Comparison of ENCODE assay signal across 16 cellular contexts in genomic region chr11:959608-960007, GRCh38.
"Had no signal": no experiment of that assay in that cellular context is flagged by ENCODE, and none has a peak within 500 bp of the region (broad histone marks: within the 10 kb centered on the region; RNA-seq: fewer than 3 reads in every experiment).

No MANE protein-coding gene starts in this region.

- H3K27me3 ChIP-seq: colonic mucosa had no signal

- H3K27ac ChIP-seq: colonic mucosa, prostate gland, skin epidermis had no signal

- H3K27me3 Mint-ChIP-seq: brain; stimulated activated naive CD8-positive, alpha-beta T cell treated with anti-CD3 and anti-CD28 coated beads, Interleukin-15, Interleukin-2, amounts not matched to agents 100 ng/mL and 50 ng/mL, for 24 hours had no signal

- H3K36me3 ChIP-seq: colonic mucosa had no signal

- DNase-seq: activated CD4-positive, alpha-beta T cell treated with anti-CD3 and anti-CD28 coated beads for 1 hour; activated naive CD4-positive, alpha-beta T cell treated with Interleukin-2 at 50 U/mL for 16 hours; central memory CD4-positive, alpha-beta T cell; colonic mucosa; immature natural killer cell; right cardiac atrium; stimulated activated CD4-positive, alpha-beta T cell treated with anti-CD3 and anti-CD28 coated beads, Interleukin-2, amount 100 ng/mL, for 48 hours; trophoblast cell had no signal

- H3K4me3 ChIP-seq: colonic mucosa, lung, prostate gland, skin epidermis had no signal

- FAIRE-seq: endometrium, frontal cortex had no signal

- H3K9me3 ChIP-seq: colonic mucosa, prostate gland had no signal

- H3K4me3 Mint-ChIP-seq: brain; immature natural killer cell; stimulated activated naive CD8-positive, alpha-beta T cell treated with anti-CD3 and anti-CD28 coated beads, Interleukin-15, Interleukin-2, amounts not matched to agents 100 ng/mL and 50 ng/mL, for 24 hours; T-helper 1 cell treated with Interleukin-12 subunit alpha and Interleukin-12 subunit beta and Interleukin-4 antibody, amounts not matched to agents 30 μg/mL and 1 μg/mL, for 36 hours had no signal

- H3K27ac Mint-ChIP-seq: immature natural killer cell; stimulated activated naive CD8-positive, alpha-beta T cell treated with anti-CD3 and anti-CD28 coated beads, Interleukin-15, Interleukin-2, amounts not matched to agents 100 ng/mL and 50 ng/mL, for 24 hours; T-helper 1 cell treated with Interleukin-12 subunit alpha and Interleukin-12 subunit beta and Interleukin-4 antibody, amounts not matched to agents 30 μg/mL and 1 μg/mL, for 36 hours had no signal

- H3K9me3 Mint-ChIP-seq: immature natural killer cell; stimulated activated naive CD8-positive, alpha-beta T cell treated with anti-CD3 and anti-CD28 coated beads, Interleukin-15, Interleukin-2, amounts not matched to agents 100 ng/mL and 50 ng/mL, for 24 hours; T-helper 1 cell treated with Interleukin-12 subunit alpha and Interleukin-12 subunit beta and Interleukin-4 antibody, amounts not matched to agents 30 μg/mL and 1 μg/mL, for 36 hours had no signal
